8 cellular contexts compared by ENCODE assay signal in genomic region chr12:48851883-48852733, GRCh38. TPM values are rescaled to one million over a fixed set of nuclear protein-coding genes. Genes with fewer than 3 reads are reported as not detected.
DNase-seq lines count a peak whose midpoint lies in the region; ATAC-seq and TF ChIP-seq lines count a peak whose summit lies in the region.

TSS of gene DDX23 (minus strand) at chr12:48852163. CDS start at chr12:48845782, 6,381 bp downstream.

- no peaks in the 10 kb centered on the region for H3K27me3 ChIP-seq in KMS-11 (ENCODE audit: insufficient read depth, low read depth)
- no peaks in the 10 kb centered on the region for H3K27me3 ChIP-seq in Peyer's patch
- H3K27me3 ChIP-seq in esophagus muscularis mucosa, result no peaks in the 10 kb centered on the region

- H3K4me1 ChIP-seq in KMS-11 (ENCODE audit: low read depth, poor library complexity, severe bottlenecking) (peaks cover 24% of the 10 kb centered on the region), Peyer's patch (peaks cover 0 to 29% (median 5%) of the 10 kb centered on the region in 4 donors), esophagus muscularis mucosa (peaks cover 26 to 38% (median 32%) of the 10 kb centered on the region in 4 donors)

- peak; percentile 96 for DNase-seq in DMS53 treated with DMSO at 0.1 percent for 48 hours (lab: John Stamatoyannopoulos, UW; ENCODE audit: unreplicated experiment)
- DNase-seq in Peyer's patch, result peak; percentile 91 to 97 (median 96)
- peak; percentile 93 for DNase-seq in activated T-cell treated with anti-CD3 and anti-CD28 coated beads, Interleukin-2, amount 50 U/mL, for 48 hours
- peak; percentile 99 for DNase-seq in esophagus muscularis mucosa (ENCODE audit: extremely low spot score)
- DNase-seq in myocyte (ENCODE audit: low read depth), result peak; percentile 98
- DNase-seq in stimulated activated CD8-positive, alpha-beta memory T cell treated with anti-CD3 and anti-CD28 coated beads, Interleukin-7, amount 100 ng/mL, for 48 hours (ENCODE audit: extremely low read depth in 1 of 2, low read depth in 1 of 2), result peak; percentile 89 to 93

- under 1% methylated on average over 27 of the region's 53 CpGs for WGBS in esophagus muscularis mucosa

- H2AFZ ChIP-seq in KMS-11 (ENCODE audit: low read depth), result peak within 1 kb of the TSS; percentile 78

- H3K4me2 ChIP-seq in KMS-11, result peak within 1 kb of the TSS; percentile 84

- H3K4me3 ChIP-seq in KMS-11 (IDR thresholded peaks at IDR 0.05; ENCODE audit: insufficient read depth, low read depth, low read length) (no peak within 1 kb of the TSS), Peyer's patch (peak within 1 kb of the TSS; percentile 70 to 82 (median 78)), esophagus muscularis mucosa (peak within 1 kb of the TSS; percentile 74 to 94 (median 90))

- peak; percentile 54 to 59 for TF ChIP-seq POLR2A in Peyer's patch (IDR thresholded peaks at IDR 0.05)
- peak; percentile 27 for TF ChIP-seq POLR2A in esophagus muscularis mucosa (IDR thresholded peaks at IDR 0.05; ENCODE audit: low read depth)

- intact Hi-C loops in esophagus muscularis mucosa (cut with DNase I), result loop anchor here (5.0 kb wide), 1 partner anchor 85 kb away; no protein-coding TSS in a partner anchor

- ATAC-seq in GM21737 (IDR thresholded peaks at IDR 0.05; ENCODE audit: unreplicated experiment), result peak; percentile 90

- TF ChIP-seq EP300 in esophagus muscularis mucosa (IDR thresholded peaks at IDR 0.05), result peak; percentile 94

- H3K79me2 ChIP-seq in KMS-11 (ENCODE audit: insufficient read depth, low read depth), result peaks cover 47% of the 10 kb centered on the region

- H3K9ac ChIP-seq in KMS-11, result peak within 1 kb of the TSS; percentile 87

- TF ChIP-seq CTCF in KMS-11 (conservative IDR thresholded peaks at IDR 0.05; ENCODE audit: low read depth, low read length), result no peak
- TF ChIP-seq CTCF in Peyer's patch (IDR thresholded peaks at IDR 0.05), result peak in 1 of 6 experiments; percentile 7
- no peak for TF ChIP-seq CTCF in esophagus muscularis mucosa (IDR thresholded peaks at IDR 0.05)

- H3K36me3 ChIP-seq in KMS-11 (ENCODE audit: insufficient read depth) (no peaks in the 10 kb centered on the region; the same call in 1 of the 2 replicates), Peyer's patch (no peaks in the 10 kb centered on the region), esophagus muscularis mucosa (peaks cover 0 to 16% (median 0%) of the 10 kb centered on the region in 4 donors)

- no peaks in the 10 kb centered on the region for H4K20me1 ChIP-seq in KMS-11 (ENCODE audit: insufficient read depth)

- H3K27ac ChIP-seq in KMS-11 (peak within 1 kb of the TSS; percentile 64), Peyer's patch (peak within 1 kb of the TSS; percentile 79 to 89 (median 84)), esophagus muscularis mucosa (replicated peaks in 1 of 4) (peak within 1 kb of the TSS; percentile 80 to 94 (median 84))

- H3K9me3 ChIP-seq in Peyer's patch, result no peaks in the 10 kb centered on the region
- no peaks in the 10 kb centered on the region for H3K9me3 ChIP-seq in esophagus muscularis mucosa

RNA-seq across cellular contexts. Expression of gene DDX23, which starts in this region (rescaled TPM):
- total RNA-seq in Peyer's patch (100 to 1,000 TPM in 2 of 4 donors, 10 to 100 TPM in 2; 68.0 to 143 (median 104) TPM), esophagus muscularis mucosa (10 to 100 TPM; 51.1 to 88.3 (median 74.1) TPM), myocyte (60.4 and 61.2 TPM in 2 replicates)
- polyA plus RNA-seq in myocyte (2012), result 58.3 TPM
